1 cellular context compared by ENCODE assay signal in the genomic region with DNA sequence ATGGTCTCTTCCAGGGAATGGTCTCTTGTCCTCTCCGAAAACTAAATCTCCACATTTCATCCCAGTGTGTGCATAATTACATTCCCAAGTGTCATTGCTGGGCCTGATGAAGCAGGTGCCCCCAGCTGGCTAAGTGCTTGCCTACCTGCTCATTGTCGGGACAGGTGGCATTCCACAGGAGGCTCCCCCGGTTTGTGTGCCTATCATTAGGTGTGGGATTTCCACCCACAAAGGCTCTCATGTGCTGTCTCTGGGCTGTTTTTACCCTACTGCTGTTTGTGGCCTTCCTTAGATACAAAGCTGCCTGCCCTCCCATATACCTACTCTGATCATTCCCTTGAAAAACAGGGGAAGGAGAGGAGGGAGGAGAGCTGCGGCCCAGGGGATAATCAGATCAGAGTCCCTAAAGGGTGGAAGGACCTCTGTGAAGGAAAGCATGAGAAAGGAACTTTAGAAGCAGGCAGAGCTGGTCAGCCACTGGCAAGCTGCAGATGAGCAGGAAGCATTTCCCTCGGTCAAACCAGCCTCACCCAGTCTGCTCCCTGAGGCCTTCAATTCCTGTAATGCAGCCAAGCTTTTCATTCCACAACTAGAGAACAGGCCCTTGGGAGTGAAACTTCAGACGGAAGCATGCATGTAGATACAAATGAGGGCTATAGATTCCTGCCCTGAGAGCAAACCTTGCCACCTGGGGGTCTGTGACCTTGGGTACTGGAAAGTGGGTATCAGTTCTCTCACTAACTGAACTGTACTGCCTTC.
TF ChIP-seq lines count a peak whose summit lies in the region.

No MANE protein-coding gene starts in this region.

TF ChIP-seq in SK-N-SH, 30 proteins besides CTCF, POLR2A, EP300 and RAD21 (continued from another document):
- TF ChIP-seq, protein P1, sequence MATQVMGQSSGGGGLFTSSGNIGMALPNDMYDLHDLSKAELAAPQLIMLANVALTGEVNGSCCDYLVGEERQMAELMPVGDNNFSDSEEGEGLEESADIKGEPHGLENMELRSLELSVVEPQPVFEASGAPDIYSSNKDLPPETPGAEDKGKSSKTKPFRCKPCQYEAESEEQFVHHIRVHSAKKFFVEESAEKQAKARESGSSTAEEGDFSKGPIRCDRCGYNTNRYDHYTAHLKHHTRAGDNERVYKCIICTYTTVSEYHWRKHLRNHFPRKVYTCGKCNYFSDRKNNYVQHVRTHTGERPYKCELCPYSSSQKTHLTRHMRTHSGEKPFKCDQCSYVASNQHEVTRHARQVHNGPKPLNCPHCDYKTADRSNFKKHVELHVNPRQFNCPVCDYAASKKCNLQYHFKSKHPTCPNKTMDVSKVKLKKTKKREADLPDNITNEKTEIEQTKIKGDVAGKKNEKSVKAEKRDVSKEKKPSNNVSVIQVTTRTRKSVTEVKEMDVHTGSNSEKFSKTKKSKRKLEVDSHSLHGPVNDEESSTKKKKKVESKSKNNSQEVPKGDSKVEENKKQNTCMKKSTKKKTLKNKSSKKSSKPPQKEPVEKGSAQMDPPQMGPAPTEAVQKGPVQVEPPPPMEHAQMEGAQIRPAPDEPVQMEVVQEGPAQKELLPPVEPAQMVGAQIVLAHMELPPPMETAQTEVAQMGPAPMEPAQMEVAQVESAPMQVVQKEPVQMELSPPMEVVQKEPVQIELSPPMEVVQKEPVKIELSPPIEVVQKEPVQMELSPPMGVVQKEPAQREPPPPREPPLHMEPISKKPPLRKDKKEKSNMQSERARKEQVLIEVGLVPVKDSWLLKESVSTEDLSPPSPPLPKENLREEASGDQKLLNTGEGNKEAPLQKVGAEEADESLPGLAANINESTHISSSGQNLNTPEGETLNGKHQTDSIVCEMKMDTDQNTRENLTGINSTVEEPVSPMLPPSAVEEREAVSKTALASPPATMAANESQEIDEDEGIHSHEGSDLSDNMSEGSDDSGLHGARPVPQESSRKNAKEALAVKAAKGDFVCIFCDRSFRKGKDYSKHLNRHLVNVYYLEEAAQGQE (IDR thresholded peaks at IDR 0.05; ENCODE audit: low read depth, low read length), result no peak
- TF ChIP-seq TAF1 (IDR thresholded peaks at IDR 0.05; ENCODE audit: borderline replicate concordance, low read depth, low read length), result no peak
- TF ChIP-seq, protein P2, sequence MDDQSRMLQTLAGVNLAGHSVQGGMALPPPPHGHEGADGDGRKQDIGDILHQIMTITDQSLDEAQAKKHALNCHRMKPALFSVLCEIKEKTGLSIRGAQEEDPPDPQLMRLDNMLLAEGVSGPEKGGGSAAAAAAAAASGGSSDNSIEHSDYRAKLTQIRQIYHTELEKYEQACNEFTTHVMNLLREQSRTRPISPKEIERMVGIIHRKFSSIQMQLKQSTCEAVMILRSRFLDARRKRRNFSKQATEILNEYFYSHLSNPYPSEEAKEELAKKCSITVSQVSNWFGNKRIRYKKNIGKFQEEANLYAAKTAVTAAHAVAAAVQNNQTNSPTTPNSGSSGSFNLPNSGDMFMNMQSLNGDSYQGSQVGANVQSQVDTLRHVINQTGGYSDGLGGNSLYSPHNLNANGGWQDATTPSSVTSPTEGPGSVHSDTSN (IDR thresholded peaks at IDR 0.05), result no peak
- no peak for TF ChIP-seq CHD2 (IDR thresholded peaks at IDR 0.05; ENCODE audit: low read length, partially characterized antibody)
- TF ChIP-seq, protein P3, sequence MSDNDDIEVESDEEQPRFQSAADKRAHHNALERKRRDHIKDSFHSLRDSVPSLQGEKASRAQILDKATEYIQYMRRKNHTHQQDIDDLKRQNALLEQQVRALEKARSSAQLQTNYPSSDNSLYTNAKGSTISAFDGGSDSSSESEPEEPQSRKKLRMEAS (IDR thresholded peaks at IDR 0.05; ENCODE audit: low read depth), result peak; percentile 44; the same call in 1 of the 2 replicates
- peak; percentile 81 for TF ChIP-seq RCOR1 (IDR thresholded peaks at IDR 0.05; ENCODE audit: low read length)
- TF ChIP-seq FOXJ3 (CRISPR knock-in tag; IDR thresholded peaks at IDR 0.05), result no peak
- TF ChIP-seq GABPA (IDR thresholded peaks at IDR 0.05; ENCODE audit: low read depth), result no peak
- TF ChIP-seq NRF1 (IDR thresholded peaks at IDR 0.05; ENCODE audit: low read depth, low read length), result no peak
- no peak for TF ChIP-seq MXI1 (IDR thresholded peaks at IDR 0.05; ENCODE audit: low read depth, low read length)
- TF ChIP-seq MEF2A (IDR thresholded peaks at IDR 0.05; ENCODE audit: borderline replicate concordance, low read depth), result no peak
- TF ChIP-seq, protein P4, sequence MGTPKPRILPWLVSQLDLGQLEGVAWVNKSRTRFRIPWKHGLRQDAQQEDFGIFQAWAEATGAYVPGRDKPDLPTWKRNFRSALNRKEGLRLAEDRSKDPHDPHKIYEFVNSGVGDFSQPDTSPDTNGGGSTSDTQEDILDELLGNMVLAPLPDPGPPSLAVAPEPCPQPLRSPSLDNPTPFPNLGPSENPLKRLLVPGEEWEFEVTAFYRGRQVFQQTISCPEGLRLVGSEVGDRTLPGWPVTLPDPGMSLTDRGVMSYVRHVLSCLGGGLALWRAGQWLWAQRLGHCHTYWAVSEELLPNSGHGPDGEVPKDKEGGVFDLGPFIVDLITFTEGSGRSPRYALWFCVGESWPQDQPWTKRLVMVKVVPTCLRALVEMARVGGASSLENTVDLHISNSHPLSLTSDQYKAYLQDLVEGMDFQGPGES (IDR thresholded peaks at IDR 0.05; ENCODE audit: low read depth, low read length), result no peak
- no peak for TF ChIP-seq TEAD4 (IDR thresholded peaks at IDR 0.05; ENCODE audit: borderline replicate concordance, insufficient read depth)
- peak; percentile 42; the same call in 1 of the 2 replicates for TF ChIP-seq NFIC (IDR thresholded peaks at IDR 0.05; ENCODE audit: borderline replicate concordance)
- no peak for TF ChIP-seq FOXM1 (IDR thresholded peaks at IDR 0.05; ENCODE audit: low read depth)
- TF ChIP-seq TCF12 (IDR thresholded peaks at IDR 0.05), result peak; percentile 1; the same call in 1 of the 2 replicates
- TF ChIP-seq, protein P5, sequence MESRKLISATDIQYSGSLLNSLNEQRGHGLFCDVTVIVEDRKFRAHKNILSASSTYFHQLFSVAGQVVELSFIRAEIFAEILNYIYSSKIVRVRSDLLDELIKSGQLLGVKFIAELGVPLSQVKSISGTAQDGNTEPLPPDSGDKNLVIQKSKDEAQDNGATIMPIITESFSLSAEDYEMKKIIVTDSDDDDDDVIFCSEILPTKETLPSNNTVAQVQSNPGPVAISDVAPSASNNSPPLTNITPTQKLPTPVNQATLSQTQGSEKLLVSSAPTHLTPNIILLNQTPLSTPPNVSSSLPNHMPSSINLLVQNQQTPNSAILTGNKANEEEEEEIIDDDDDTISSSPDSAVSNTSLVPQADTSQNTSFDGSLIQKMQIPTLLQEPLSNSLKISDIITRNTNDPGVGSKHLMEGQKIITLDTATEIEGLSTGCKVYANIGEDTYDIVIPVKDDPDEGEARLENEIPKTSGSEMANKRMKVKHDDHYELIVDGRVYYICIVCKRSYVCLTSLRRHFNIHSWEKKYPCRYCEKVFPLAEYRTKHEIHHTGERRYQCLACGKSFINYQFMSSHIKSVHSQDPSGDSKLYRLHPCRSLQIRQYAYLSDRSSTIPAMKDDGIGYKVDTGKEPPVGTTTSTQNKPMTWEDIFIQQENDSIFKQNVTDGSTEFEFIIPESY (IDR thresholded peaks at IDR 0.05; ENCODE audit: borderline replicate concordance, low read depth), result no peak
- TF ChIP-seq ELF1 (IDR thresholded peaks at IDR 0.05), result no peak
- TF ChIP-seq YY1 (IDR thresholded peaks at IDR 0.05; ENCODE audit: low read depth), result no peak
- no peak for TF ChIP-seq RFX5 (IDR thresholded peaks at IDR 0.05; ENCODE audit: low read length)
- no peak for TF ChIP-seq JUND (IDR thresholded peaks at IDR 0.05)
- no peak for TF ChIP-seq FOSL2 (IDR thresholded peaks at IDR 0.05; ENCODE audit: borderline replicate concordance, low read depth)
- TF ChIP-seq EZH2phosphoT487 (IDR thresholded peaks at IDR 0.05; ENCODE audit: borderline replicate concordance, low read depth), result no peak
